In the genomic region with DNA sequence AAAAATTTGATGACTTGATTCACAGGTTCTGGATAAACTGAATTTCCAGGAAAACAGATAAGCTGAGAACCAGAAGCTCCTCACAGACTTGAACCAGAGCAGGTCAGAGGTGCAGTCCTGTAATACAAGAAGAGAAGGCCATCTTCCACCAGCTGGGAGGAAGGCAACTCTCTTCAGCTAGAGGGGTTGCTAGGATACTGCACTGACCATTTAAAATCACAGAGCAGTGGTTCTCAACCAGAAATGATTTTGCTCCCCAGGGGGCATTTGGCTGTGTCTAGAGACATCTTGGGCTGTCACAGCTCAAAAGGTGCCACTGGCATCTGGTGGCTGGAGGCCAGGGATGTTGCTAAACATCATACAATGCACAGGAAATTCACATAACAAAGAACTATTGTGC, we compare ENCODE assay signal across 1 cellular context.
TF ChIP-seq lines count a peak whose summit lies in the region.

No MANE protein-coding gene starts in this region.

TF ChIP-seq in GM23338, 12 proteins besides CTCF, POLR2A, EP300 and RAD21 (continued from another document):
- no peak for TF ChIP-seq ETS1 (IDR thresholded peaks at IDR 0.05)
- TF ChIP-seq CREB1 (CRISPR knock-in tag; IDR thresholded peaks at IDR 0.05; ENCODE audit: low read depth), result no peak
- TF ChIP-seq ZNF331 (CRISPR knock-in tag; IDR thresholded peaks at IDR 0.05; ENCODE audit: low read depth), result no peak
- TF ChIP-seq NANOG (IDR thresholded peaks at IDR 0.05; ENCODE audit: borderline replicate concordance), result no peak
